ENCODE assay signal across 1 cellular context in genomic region chr2:23330214-23330613, GRCh38.
TF ChIP-seq lines count a peak whose summit lies in the region.

No MANE protein-coding gene starts in this region.

TF ChIP-seq in WTC11, 78 proteins besides CTCF, POLR2A, EP300 and RAD21 (continued from another document):
- peak; percentile 91; the same call in 1 of the 2 replicates for TF ChIP-seq ARID4B (CRISPR knock-in tag; IDR thresholded peaks at IDR 0.05; ENCODE audit: borderline replicate concordance)
- peak; percentile 41; the same call in 1 of the 2 replicates for TF ChIP-seq ERG (CRISPR knock-in tag; IDR thresholded peaks at IDR 0.05)
- 0 out of 2 replicates have a peak, but pooled peaks have one; percentile 19 for TF ChIP-seq ZNF423 (CRISPR knock-in tag; IDR thresholded peaks at IDR 0.05)
- no peak for TF ChIP-seq FOXJ3 (CRISPR knock-in tag; IDR thresholded peaks at IDR 0.05; ENCODE audit: borderline replicate concordance)
TF ChIP-seq in WTC11: peak in this region for 11.
